ENCODE assay signal across 8 cellular contexts in the genomic region with DNA sequence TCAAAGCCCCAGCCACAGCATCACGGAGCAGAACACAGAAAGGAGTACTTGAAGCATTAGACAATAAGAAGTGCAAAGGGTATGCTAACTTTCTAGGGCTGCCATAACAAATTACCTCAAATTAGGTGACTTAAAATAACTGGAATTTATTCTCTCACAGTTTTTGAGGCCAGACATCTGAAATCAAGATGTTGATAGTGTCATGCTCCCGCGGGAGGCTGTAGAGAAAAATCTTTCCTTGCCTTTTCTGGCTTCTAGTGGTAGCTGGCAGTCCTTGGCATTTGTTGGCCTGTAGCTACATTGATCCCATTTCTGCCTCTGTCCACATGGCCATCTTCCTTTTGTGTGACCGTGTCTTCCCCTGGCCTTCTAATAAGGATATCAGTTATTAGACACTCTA.
"Had no signal": no experiment of that assay in that cellular context is flagged by ENCODE, and none has a peak within 500 bp of the region (broad histone marks: within the 10 kb centered on the region; RNA-seq: fewer than 3 reads in every experiment).

No MANE protein-coding gene starts in this region.

- DNase-seq: GM23248, GOT3, H7, HFFc6, KBM-7 had no signal

- H3K4me3 ChIP-seq: GM23248, HAP-1 had no signal

- ATAC-seq: HCT116, HepG2 had no signal

- H3K36me3 ChIP-seq: HAP-1 had no signal
